Comparison of ENCODE assay signal across 9 cellular contexts in genomic region chr11:66607126-66607834, GRCh38. TPM values are rescaled to one million over a fixed set of nuclear protein-coding genes. Genes with fewer than 3 reads are reported as not detected.
DNase-seq lines count a peak whose midpoint lies in the region; ATAC-seq and TF ChIP-seq lines count a peak whose summit lies in the region.
"Had no signal": no experiment of that assay in that cellular context is flagged by ENCODE, and none has a peak within 500 bp of the region (broad histone marks: within the 10 kb centered on the region; RNA-seq: fewer than 3 reads in every experiment).

No MANE protein-coding gene starts in this region.

- peak; percentile 80 for DNase-seq in GM03348 (ENCODE audit: low spot score)
- DNase-seq in activated B cell treated with CpG ODN at 0.5 μM for 24 hours = no peak
- peak; percentile 80 for DNase-seq in left cardiac atrium
- DNase-seq in germinal center (ENCODE audit: low spot score) = no peak
- no peak for DNase-seq in activated effector memory CD4-positive, alpha-beta T cell treated with Interleukin-2 at 50 U/mL for 16 hours
- no peak for DNase-seq in DMS53 (lab: John Stamatoyannopoulos, UW)
- DNase-seq: stimulated activated CD8-positive, alpha-beta memory T cell treated with anti-CD3 and anti-CD28 coated beads, Interleukin-4, amount 100 ng/mL, for 48 hours had no signal

- POLR2A ChIA-PET in activated B cell treated with CpG ODN at 0.5 μM for 24 hours (lab: Charles Lee) = interaction anchor here (0.5 to 5.4 kb wide), 10 partner anchors 10 to 221 kb away, joined by 3 to 73 read pairs (median 5); partner anchors contain the start of genes CCDC87, RBM14, RBM4 and ZDHHC24

- no peaks in the 10 kb centered on the region for H3K27me3 Mint-ChIP-seq in activated B cell treated with CpG ODN at 0.5 μM for 24 hours

- H3K27ac Mint-ChIP-seq in activated B cell treated with CpG ODN at 0.5 μM for 24 hours = peak overlapping the region; percentile 80

- CTCF ChIA-PET in activated B cell treated with CpG ODN at 0.5 μM for 24 hours (lab: Charles Lee) = interaction anchor here (1.7 to 1.9 kb wide), 2 partner anchors 32 to 70 kb away, joined by 4 to 5 read pairs; partner anchors contain the start of genes RBM4 and RBM4B

- H3K4me3 Mint-ChIP-seq in activated B cell treated with CpG ODN at 0.5 μM for 24 hours = no peak overlapping the region

- ATAC-seq in activated B cell treated with CpG ODN at 0.5 μM for 24 hours (ENCODE audit: low read depth) = no peak
- peak; percentile 75 to 90 for ATAC-seq in left cardiac atrium
- ATAC-seq in HG02763 (IDR thresholded peaks at IDR 0.05; ENCODE audit: unreplicated experiment) = no peak

- no peak for TF ChIP-seq CTCF in activated B cell treated with CpG ODN at 0.5 μM for 24 hours (IDR thresholded peaks at IDR 0.05)

- peaks cover 34% of the 10 kb centered on the region for H3K36me3 Mint-ChIP-seq in activated B cell treated with CpG ODN at 0.5 μM for 24 hours (ENCODE audit: low read depth)

- intact Hi-C loops in activated B cell treated with CpG ODN at 0.5 μM for 24 hours (cut with micrococcal nuclease) = no loop called here
- intact Hi-C loops in left cardiac atrium (cut with DNase I) = no loop called here

- H3K9me3 Mint-ChIP-seq in activated B cell treated with CpG ODN at 0.5 μM for 24 hours = no peaks in the 10 kb centered on the region

- H3K4me1 Mint-ChIP-seq in activated B cell treated with CpG ODN at 0.5 μM for 24 hours = peaks cover 42% of the 10 kb centered on the region

- H3K4me3 ChIP-seq in skin epidermis = no peak overlapping the region

- peak overlapping the region in 12 of 21 experiments; percentile 9 to 57 (median 44) for H3K27ac ChIP-seq in skin epidermis

RNA-seq across cellular contexts. Expression of gene RBM14, which starts 9.2 kb away (rescaled TPM):
- total RNA-seq in activated B cell treated with CpG ODN at 0.5 μM for 24 hours (147 and 160 TPM in 2 replicates), left cardiac atrium (10 to 100 TPM; 31.2 to 35.2 TPM)

RNA-seq across cellular contexts. Expression of gene CCS, which starts 14.3 kb away (rescaled TPM):
- total RNA-seq in activated B cell treated with CpG ODN at 0.5 μM for 24 hours = 59.0 and 65.3 TPM in 2 replicates
- total RNA-seq in left cardiac atrium = 10 to 100 TPM; 28.3 to 28.6 TPM

RNA-seq across cellular contexts. Expression of gene CCDC87, which starts 14.4 kb away (rescaled TPM):
- total RNA-seq in activated B cell treated with CpG ODN at 0.5 μM for 24 hours = 0.22 and 0.31 TPM in 2 replicates
- total RNA-seq in left cardiac atrium = under 1 TPM; 0.18 to 0.39 TPM

RNA-seq across cellular contexts. Expression of gene RBM4, which starts 31.2 kb away (rescaled TPM):
- 197 and 202 TPM in 2 replicates for total RNA-seq in activated B cell treated with CpG ODN at 0.5 μM for 24 hours
- 10 to 100 TPM; 63.6 to 76.7 TPM for total RNA-seq in left cardiac atrium

RNA-seq across cellular contexts. Expression of gene CTSF, which starts 38.9 kb away (rescaled TPM):
- 2.0 and 3.6 TPM in 2 replicates for total RNA-seq in activated B cell treated with CpG ODN at 0.5 μM for 24 hours
- 10 to 100 TPM; 51.0 to 71.9 TPM for total RNA-seq in left cardiac atrium

Comparison
In these comparisons a context has a peak if more than half of its experiments do, and no peak if none do; other contexts are left out.
1. DNase-seq: peak in GM03348 (single experiment) and left cardiac atrium (single experiment); none in activated B cell treated with CpG ODN at 0.5 μM for 24 hours (single experiment), germinal center (single experiment), activated effector memory CD4-positive, alpha-beta T cell treated with Interleukin-2 at 50 U/mL for 16 hours (single experiment) and DMS53 (single experiment).
2. ATAC-seq: peak in left cardiac atrium (2 of 2); none in activated B cell treated with CpG ODN at 0.5 μM for 24 hours (single experiment) and HG02763 (single experiment).